In the genomic region with DNA sequence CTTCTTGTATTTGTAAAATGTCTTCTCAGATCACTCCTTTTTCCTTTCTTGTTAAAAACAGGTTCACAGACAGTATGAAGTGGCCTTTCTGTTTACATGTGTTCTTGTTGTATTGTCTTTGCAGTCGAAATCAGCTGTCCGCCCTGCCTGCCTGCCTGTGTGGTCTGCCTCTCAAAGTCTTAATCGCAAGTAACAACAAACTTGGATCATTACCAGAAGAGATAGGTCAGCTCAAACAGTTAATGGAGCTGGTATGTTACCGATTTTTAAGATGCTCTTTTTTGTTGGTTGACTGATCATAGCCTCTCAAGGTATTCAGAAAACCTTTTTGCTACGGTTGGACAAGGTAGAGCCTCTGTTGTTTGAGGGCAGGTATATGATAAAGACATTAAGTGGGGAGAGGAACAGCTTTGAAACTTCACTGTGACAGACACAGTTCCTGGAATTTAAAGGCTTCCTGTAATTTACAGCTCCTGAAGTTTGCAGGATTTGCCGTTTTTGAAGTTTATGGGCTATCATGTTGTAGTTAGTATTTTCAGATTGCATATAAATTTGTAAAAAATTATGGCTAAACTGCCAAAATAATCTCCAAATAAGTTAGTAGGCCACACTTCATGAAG, we compare ENCODE assay signal across 15 cellular contexts.
DNase-seq lines count a peak whose midpoint lies in the region; ATAC-seq, FAIRE-seq and TF ChIP-seq lines count a peak whose summit lies in the region.
"Had no signal": no experiment of that assay in that cellular context is flagged by ENCODE, and none has a peak within 500 bp of the region (broad histone marks: within the 10 kb centered on the region; RNA-seq: fewer than 3 reads in every experiment).

No MANE protein-coding gene starts in this region.

- H3K79me2 ChIP-seq in endothelial cell of umbilical vein (ENCODE audit: control insufficient read depth, insufficient read depth, low read length), result peaks cover 12% of the 10 kb centered on the region

- intact Hi-C loops in Right ventricle myocardium inferior (cut with DNase I), result no loop called here
- intact Hi-C loops in endothelial cell of umbilical vein (cut with micrococcal nuclease), result loop anchor here (1.0 to 2.0 kb wide), 4 partner anchors 14 to 118 kb away; no protein-coding TSS in a partner anchor
- intact Hi-C loops in vagina (cut with DNase I), result no loop called here

- H3K27ac ChIP-seq in cardiac muscle cell, result peak overlapping the region; percentile 45
- H3K27ac ChIP-seq in endothelial cell of umbilical vein (ENCODE audit: insufficient read depth, low read depth, low read length), result no peak overlapping the region
- H3K27ac ChIP-seq in vagina, result peak overlapping the region; percentile 5
- H3K27ac ChIP-seq: RWPE1 had no signal

- no peak for DNase-seq in cardiac muscle cell (ENCODE audit: low read depth in 1 of 2, low spot score in 1 of 2)
- no peak for DNase-seq in Right ventricle myocardium inferior (ENCODE audit: missing footprints)
- DNase-seq in T-helper 17 cell, result no peak
- DNase-seq in endothelial cell of umbilical vein (ENCODE audit: low read depth, low spot score), result peak; percentile 21
- DNase-seq in vagina (ENCODE audit: extremely low spot score in 2 of 2), result no peak
- DNase-seq in HAP-1 (ENCODE audit: low spot score in 2 of 2), result no peak
- no peak for DNase-seq in stimulated activated CD4-positive, alpha-beta T cell treated with anti-CD3 and anti-CD28 coated beads, Interleukin-2, amount 100 ng/mL, for 48 hours
- DNase-seq: activated naive CD4-positive, alpha-beta T cell treated with anti-CD3 and anti-CD28 coated beads, Interleukin-2, amount 50 U/mL, for 16 hours; BE2C; NCI-H1092; stimulated activated CD4-positive, alpha-beta T cell treated with anti-CD3 and anti-CD28 coated beads, Interleukin-2, amount 100 ng/mL, for 24 hours; stimulated activated naive CD4-positive, alpha-beta T cell treated with Interleukin-2 at 50 U/mL for 16 hours had no signal

- in situ Hi-C loops in HAP-1 (cut with MboI; ENCODE audit: low sequenced_read_pairs), result no loop called here

- H3K4me1 Mint-ChIP-seq in T-helper 17 cell, result peaks cover 30% of the 10 kb centered on the region

- H3K9me3 ChIP-seq in cardiac muscle cell (ENCODE audit: low read depth) (no peaks in the 10 kb centered on the region), T-helper 17 cell (ENCODE audit: control insufficient read depth, low read length, poor library complexity, severe bottlenecking) (no peaks in the 10 kb centered on the region), endothelial cell of umbilical vein (replicated peaks; ENCODE audit: control insufficient read depth, insufficient read depth, low read length) (no peaks in the 10 kb centered on the region), vagina (no peaks in the 10 kb centered on the region), HAP-1 (no peaks in the 10 kb centered on the region)
- H3K9me3 ChIP-seq: BE2C had no signal

- no peaks in the 10 kb centered on the region for H3K27me3 Mint-ChIP-seq in T-helper 17 cell

- TF ChIP-seq POLR2A in endothelial cell of umbilical vein (IDR thresholded peaks at IDR 0.05; ENCODE audit: low read depth, low read length) (no peak), vagina (IDR thresholded peaks at IDR 0.05) (no peak)

- CTCF ChIA-PET in endothelial cell of umbilical vein (lab: Charles Lee), result interaction anchor here (0.9 to 2.3 kb wide), 5 partner anchors 11 to 117 kb away, joined by 4 to 12 read pairs (median 7); no protein-coding TSS in a partner anchor

- H4K20me1 ChIP-seq in endothelial cell of umbilical vein (replicated peaks; ENCODE audit: control insufficient read depth, extremely low read depth, insufficient read depth, low read length), result no peaks in the 10 kb centered on the region

- no peak for FAIRE-seq in endothelial cell of umbilical vein (lab: Jason Lieb, UNC)
- FAIRE-seq: colon had no signal

- no peak for TF ChIP-seq CTCF in cardiac muscle cell (IDR thresholded peaks at IDR 0.05; ENCODE audit: low read depth, low read length)
- TF ChIP-seq CTCF in endothelial cell of umbilical vein (IDR thresholded peaks at IDR 0.05; ENCODE audit: extremely low read depth in 1 of 2, insufficient read depth in 1 of 2, low read depth in 1 of 2, low read length in 2 of 2), result no peak
- TF ChIP-seq CTCF in vagina (IDR thresholded peaks at IDR 0.05), result no peak

- H2AFZ ChIP-seq in endothelial cell of umbilical vein (ENCODE audit: low read depth, low read length), result no peak overlapping the region

- no peak overlapping the region for H3K9ac ChIP-seq in endothelial cell of umbilical vein (replicated peaks; ENCODE audit: extremely low read depth, insufficient read depth, low read length)

- peak overlapping the region; percentile 90 for H3K27ac Mint-ChIP-seq in T-helper 17 cell

- no peak overlapping the region for H3K4me2 ChIP-seq in endothelial cell of umbilical vein (ENCODE audit: insufficient read depth, low read length)

- H3K36me3 Mint-ChIP-seq in T-helper 17 cell (ENCODE audit: low read depth), result peaks cover 5% of the 10 kb centered on the region

- H3K4me3 Mint-ChIP-seq in T-helper 17 cell, result peak overlapping the region; percentile 74

- no TSS peak for BruUV-seq in endothelial cell of umbilical vein (replicated peaks; lab: Mats Ljungman, UMichigan)

- POLR2A ChIA-PET in endothelial cell of umbilical vein (lab: Charles Lee), result interaction anchor here (1.1 kb wide), 1 partner anchor 16 kb away, joined by 3 read pairs; no protein-coding TSS in a partner anchor

- H3K4me1 ChIP-seq in cardiac muscle cell (ENCODE audit: low read depth), result peaks cover 49% of the 10 kb centered on the region
- H3K4me1 ChIP-seq in endothelial cell of umbilical vein (ENCODE audit: control insufficient read depth, extremely low read depth, insufficient read depth, low read length), result peaks cover 31% of the 10 kb centered on the region
- peaks cover 41% of the 10 kb centered on the region for H3K4me1 ChIP-seq in vagina
- peaks cover 5% of the 10 kb centered on the region for H3K4me1 ChIP-seq in HAP-1

- H3K36me3 ChIP-seq in cardiac muscle cell (no peaks in the 10 kb centered on the region), endothelial cell of umbilical vein (ENCODE audit: control insufficient read depth in 2 of 2, extremely low read depth in 1 of 2, insufficient read depth in 2 of 2, low read length in 2 of 2) (no peaks in the 10 kb centered on the region), vagina (no peaks in the 10 kb centered on the region), HAP-1 (replicated peaks) (no peaks in the 10 kb centered on the region)

- ATAC-seq in Right ventricle myocardium inferior (no peak), T-helper 17 cell (no peak), HG03442 (IDR thresholded peaks at IDR 0.05; ENCODE audit: unreplicated experiment) (no peak)

- H3K4me3 ChIP-seq in cardiac muscle cell, result no peak overlapping the region
- H3K4me3 ChIP-seq in endothelial cell of umbilical vein (replicated peaks in 1 of 3; ENCODE audit: insufficient read depth in 1 of 3, low read depth in 1 of 3, low read length in 3 of 3), result no peak overlapping the region
- no peak overlapping the region for H3K4me3 ChIP-seq in vagina
- H3K4me3 ChIP-seq in HAP-1, result no peak overlapping the region

- H3K27me3 ChIP-seq in cardiac muscle cell (no peaks in the 10 kb centered on the region), endothelial cell of umbilical vein (ENCODE audit: control insufficient read depth in 2 of 2, insufficient read depth in 2 of 2, low read length in 2 of 2) (no peaks in the 10 kb centered on the region), vagina (no peaks in the 10 kb centered on the region), HAP-1 (ENCODE audit: low read depth) (no peaks in the 10 kb centered on the region)
- H3K27me3 ChIP-seq: BE2C had no signal

- dilution Hi-C loops in endothelial cell of umbilical vein (cut with MboI; ENCODE audit: extremely low pct_ligation_motif_present, low sequenced_read_pairs), result no loop called here

- no peaks in the 10 kb centered on the region for H3K9me1 ChIP-seq in endothelial cell of umbilical vein (replicated peaks; ENCODE audit: control insufficient read depth, extremely low read depth, insufficient read depth, low read length)

TF ChIP-seq in endothelial cell of umbilical vein, 7 proteins besides CTCF, POLR2A, EP300 and RAD21:
- no peak for TF ChIP-seq FOS (IDR thresholded peaks at IDR 0.05; ENCODE audit: borderline replicate concordance, insufficient read depth, low read length)
- TF ChIP-seq JUN (IDR thresholded peaks at IDR 0.05; ENCODE audit: borderline replicate concordance, insufficient read depth, insufficient read length, low read depth), result no peak
- no peak for TF ChIP-seq EZH2 (IDR thresholded peaks at IDR 0.05; ENCODE audit: borderline replicate concordance, low read depth, low read length, severe bottlenecking)
- TF ChIP-seq MYC (IDR thresholded peaks at IDR 0.05; ENCODE audit: low read depth, low read length), result no peak
- TF ChIP-seq, protein P1, sequence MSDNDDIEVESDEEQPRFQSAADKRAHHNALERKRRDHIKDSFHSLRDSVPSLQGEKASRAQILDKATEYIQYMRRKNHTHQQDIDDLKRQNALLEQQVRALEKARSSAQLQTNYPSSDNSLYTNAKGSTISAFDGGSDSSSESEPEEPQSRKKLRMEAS (IDR thresholded peaks at IDR 0.05; ENCODE audit: insufficient read depth, insufficient read length), result no peak
- TF ChIP-seq POLR2AphosphoS5 (IDR thresholded peaks at IDR 0.05; ENCODE audit: insufficient read depth, low read depth, low read length), result no peak
